Comparison of ENCODE assay signal across 20 cellular contexts in the genomic region with DNA sequence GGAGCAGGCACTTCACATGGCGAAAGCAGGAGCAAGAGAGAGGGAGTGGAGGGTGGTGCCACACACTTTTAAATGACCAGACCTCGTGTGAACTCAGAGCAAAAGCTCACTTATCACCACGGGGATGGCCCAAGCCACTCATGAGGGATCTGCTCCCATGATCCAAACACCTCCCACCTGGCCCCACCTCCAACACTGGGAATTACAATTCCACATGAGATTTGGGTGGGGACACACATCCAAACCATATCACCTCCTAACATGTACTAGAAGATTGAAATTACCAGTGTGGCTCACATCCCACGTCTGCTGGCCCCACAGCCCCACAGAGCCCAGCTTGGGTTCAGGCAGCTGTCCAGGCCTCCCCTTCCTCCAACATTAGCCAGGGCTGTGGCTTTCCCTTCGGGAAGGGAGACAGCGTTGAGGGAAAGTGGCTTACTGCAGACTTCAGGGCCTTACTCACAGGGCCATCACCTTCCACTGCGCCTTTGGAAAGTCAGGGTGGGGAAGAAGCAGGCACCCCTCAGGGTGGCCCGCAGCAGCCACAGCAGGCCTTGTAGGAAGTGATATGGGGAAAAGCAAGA. TPM values are rescaled to one million over a fixed set of nuclear protein-coding genes. Genes with fewer than 3 reads are reported as not detected.
DNase-seq lines count a peak whose midpoint lies in the region; ATAC-seq, FAIRE-seq and TF ChIP-seq lines count a peak whose summit lies in the region.
"Had no signal": no experiment of that assay in that cellular context is flagged by ENCODE, and none has a peak within 500 bp of the region (broad histone marks: within the 10 kb centered on the region; RNA-seq: fewer than 3 reads in every experiment).

No MANE protein-coding gene starts in this region.

- H3K27ac ChIP-seq in GM12878 (ENCODE audit: control insufficient read depth, insufficient read depth), result no peak overlapping the region; the same call in 1 of the 2 replicates

- H3K36me3 ChIP-seq in H7 (replicated peaks; ENCODE audit: control insufficient read depth, insufficient read depth, low read length), result peaks cover 2% of the 10 kb centered on the region
- H3K36me3 ChIP-seq in GM12878 (ENCODE audit: control insufficient read depth in 2 of 2, insufficient read depth in 2 of 2, low read length in 1 of 2), result peaks cover 0 to 8% of the 10 kb centered on the region in 2 experiments; a peak in 2 of 4 replicates

- H3K27me3 ChIP-seq in H7 (ENCODE audit: control insufficient read depth, insufficient read depth, low read length) (no peaks in the 10 kb centered on the region), GM12878 (replicated peaks in 1 of 2; ENCODE audit: control insufficient read depth in 2 of 2, insufficient read depth in 2 of 2, low read length in 1 of 2) (no peaks in the 10 kb centered on the region)

- CTCF ChIA-PET in GM12878 (lab: Yijun Ruan, JAX), result no interaction called here

- no peaks in the 10 kb centered on the region for H3K27me3 Mint-ChIP-seq in mesothelial cell of epicardium (ENCODE audit: low read depth)

- ATAC-seq in GM12878, result no peak
- ATAC-seq: HCT116 had no signal

- TF ChIP-seq EP300 in GM12878 (IDR thresholded peaks at IDR 0.05; ENCODE audit: borderline replicate concordance in 1 of 2, control insufficient read depth in 1 of 2, low read depth in 2 of 2, low read length in 2 of 2), result no peak

- peaks cover 62% of the 10 kb centered on the region for H3K4me1 ChIP-seq in GM12878 (ENCODE audit: control insufficient read depth, insufficient read depth, low read length)

- no peak for FAIRE-seq in GM12878 (lab: Jason Lieb, UNC)
- FAIRE-seq: G401.6, GM12891 had no signal

- H3K9ac ChIP-seq in GM12878 (ENCODE audit: control insufficient read depth, insufficient read depth, low read length), result no peak overlapping the region

- no peak overlapping the region for H3K4me3 Mint-ChIP-seq in mesothelial cell of epicardium

- 83% methylated on average over 8 of the region's 8 CpGs for WGBS in GM12878 (ENCODE audit: insufficient coverage, insufficient replicate concordance, low lambda C conversion rate, missing lambda C conversion rate)

- peaks cover 41% of the 10 kb centered on the region for H3K4me1 Mint-ChIP-seq in mesothelial cell of epicardium

- H3K27ac Mint-ChIP-seq in mesothelial cell of epicardium, result no peak overlapping the region

- no peaks in the 10 kb centered on the region for H3K9me3 ChIP-seq in GM12878 (replicated peaks; ENCODE audit: control insufficient read depth, insufficient read depth, low read length)

- TF ChIP-seq CTCF in GM12878 (IDR thresholded peaks at IDR 0.05 in 2 of 3, conservative IDR thresholded peaks at IDR 0.05 in 1 of 3; ENCODE audit: control insufficient read depth in 2 of 3, extremely low read depth in 1 of 3, insufficient read depth in 1 of 3, low read depth in 3 of 3, low read length in 3 of 3), result no peak
- TF ChIP-seq CTCF in mesothelial cell of epicardium (IDR thresholded peaks at IDR 0.05; ENCODE audit: unreplicated experiment), result no peak

- intact Hi-C loops in GM12878 (cut with micrococcal nuclease; ENCODE audit: unreplicated experiment), result no loop called here
- intact Hi-C loops in posterior vena cava (cut with DNase I), result no loop called here

- H3K9me3 Mint-ChIP-seq in mesothelial cell of epicardium, result no peaks in the 10 kb centered on the region

- TF ChIP-seq POLR2A in GM12878 (IDR thresholded peaks at IDR 0.05; ENCODE audit: low read depth, low read length), result no peak

- SMC1A ChIA-PET in GM12878 (lab: Charles Lee; ENCODE audit: uncharacterized antibody, unreplicated experiment), result interaction anchor here (5.9 kb wide), 1 partner anchor 9 kb away, joined by 43 read pairs; the partner anchor contains the start of gene DEPP1

- RAD21 ChIA-PET in GM12878 (lab: Charles Lee; ENCODE audit: unreplicated experiment), result no interaction called here

- POLR2A ChIA-PET in GM12878 (lab: Charles Lee), result interaction anchor here (1.0 to 10.9 kb wide), 2 partner anchors 8 to 35 kb away, joined by 4 to 110 read pairs; partner anchors contain the start of gene DEPP1

- TF ChIP-seq RAD21 in GM12878 (IDR thresholded peaks at IDR 0.05; ENCODE audit: insufficient read depth, low read depth, low read length), result no peak

- H2AFZ ChIP-seq in GM12878 (ENCODE audit: control insufficient read depth, low read depth, low read length), result no peak overlapping the region

- H3K36me3 Mint-ChIP-seq in mesothelial cell of epicardium, result peaks cover 9% of the 10 kb centered on the region

- DNase-seq in H7 (peak; percentile 12), GM12878 (ENCODE audit: low read depth, low spot score) (no peak), posterior vena cava (ENCODE audit: low spot score) (peak; percentile 58), A172 (ENCODE audit: low spot score) (no peak), NCI-H748 treated with DMSO at 0.1 percent for 48 hours (lab: John Stamatoyannopoulos, UW) (no peak), mesothelial cell of epicardium (ENCODE audit: low spot score in 2 of 2, unreplicated experiment in 2 of 2) (no peak)
- DNase-seq: DMS79 treated with DMSO at 0.1 percent for 48 hours, KG1, NCI-H1436, NCI-H2029 treated with DMSO at 0.1 percent for 48 hours, NCI-H2171 treated with DMSO at 0.1 percent for 48 hours, NCI-H774, RPMI8226 had no signal

- H3K4me3 ChIP-seq in H7 (ENCODE audit: insufficient read depth, low read depth, low read length) (no peak overlapping the region), GM12878 (no peak overlapping the region)

- peaks cover 9% of the 10 kb centered on the region for H3K79me2 ChIP-seq in GM12878 (ENCODE audit: control insufficient read depth, insufficient read depth, low read length)

- TSS peak; percentile 40 for BruUV-seq in GM12878 (replicated peaks; lab: Mats Ljungman, UMichigan)

- H4K20me1 ChIP-seq in GM12878 (ENCODE audit: control insufficient read depth, insufficient read depth), result no peaks in the 10 kb centered on the region

- H3K4me2 ChIP-seq in GM12878 (ENCODE audit: control insufficient read depth, insufficient read depth), result no peak overlapping the region

- in situ Hi-C loops in GM12878 (cut with MboI), result loop anchor here (25.0 kb wide), 1 partner anchor 1809 kb away; no protein-coding TSS in a partner anchor

RNA-seq across cellular contexts. Expression of gene DEPP1, which starts 7.7 kb away (rescaled TPM):
- total RNA-seq in H7 (2014; rRNA removed; shearing (Covaris generic)), result 0.28 and 1.2 TPM in 2 replicates
- 23.8 and 31.1 TPM in 2 replicates for total RNA-seq in GM12878 (2013; cell fraction: nucleolus; rRNA removed)
- total RNA-seq in GM12878 (2014; rRNA removed) (7.8 and 8.4 TPM in 2 replicates), GM12878 (2014; rRNA removed; fragmentation: Illumina TruSeq; extraction: Trizol) (5.6 and 5.7 TPM in 2 replicates), GM12878 (2021) (8.6 and 8.9 TPM in 2 replicates), posterior vena cava (100 to 1,000 TPM in 1 of 2 donors, 10 to 100 TPM in 1; 58.8 to 105 TPM), mesothelial cell of epicardium (8.0 to 11.1 TPM (median 10.1 TPM) in 3 replicates)
- 1.2 TPM for polyA plus RNA-seq in GM12878 (2011; ENCODE audit: low read depth)
- polyA plus RNA-seq in GM12878 (2011; rRNA removed) (2.4 and 4.5 TPM in 2 replicates), GM12878 (2014; fragmentation: Illumina TruSeq; extraction: Trizol) (3.8 and 6.1 TPM in 2 replicates), GM12878 (2014; fragmentation: Nextera tagmentation; extraction: Ambion mirVana) (1 to 10 TPM; 1.7 to 1.8 TPM), GM12878 (2014; rRNA removed) (8.5 TPM in 2 replicates), GM12878 (2016; fragmentation: Nextera tagmentation; extraction: Ambion mirVana) (10 to 100 TPM; 11.0 to 12.1 TPM)
- polyA plus RNA-seq in GM12878 (2011; cell fraction: cytosol; rRNA removed), result 5.2 and 6.2 TPM in 2 replicates
- 3.0 and 3.7 TPM in 2 replicates for polyA plus RNA-seq in GM12878 (2011; cell fraction: nucleus; rRNA removed)
- polyA plus RNA-seq in GM12878 (2012), result 2.1 and 4.4 TPM in 2 replicates
- 6.1 and 8.3 TPM in 2 replicates for polyA minus RNA-seq in GM12878 (2011; rRNA and poly(A)+ RNA removed)
- polyA minus RNA-seq in GM12878 (2011; cell fraction: cytosol; rRNA and poly(A)+ RNA removed), result 2.6 and 3.1 TPM in 2 replicates
- 8.7 and 10.1 TPM in 2 replicates for polyA minus RNA-seq in GM12878 (2011; cell fraction: nucleus; rRNA and poly(A)+ RNA removed)
- total RNA-seq in A172 (2014; rRNA removed; shearing (Covaris generic)), result 2.2 and 6.5 TPM in 2 replicates

RNA-seq across cellular contexts. Expression of gene RASSF4, which starts 11.3 kb away (rescaled TPM):
- total RNA-seq in H7 (2014; rRNA removed; shearing (Covaris generic)), result 9.1 and 13.6 TPM in 2 replicates
- 175 and 194 TPM in 2 replicates for total RNA-seq in GM12878 (2013; cell fraction: nucleolus; rRNA removed)
- 15.6 and 16.5 TPM in 2 replicates for total RNA-seq in GM12878 (2014; rRNA removed)
- 10.9 and 11.9 TPM in 2 replicates for total RNA-seq in GM12878 (2014; rRNA removed; fragmentation: Illumina TruSeq; extraction: Trizol)
- total RNA-seq in GM12878 (2021), result 20.0 and 21.1 TPM in 2 replicates
- 9.8 TPM for polyA plus RNA-seq in GM12878 (2011; ENCODE audit: low read depth)
- 50.8 and 71.1 TPM in 2 replicates for polyA plus RNA-seq in GM12878 (2011; rRNA removed)
- 55.8 and 83.7 TPM in 2 replicates for polyA plus RNA-seq in GM12878 (2011; cell fraction: cytosol; rRNA removed)
- polyA plus RNA-seq in GM12878 (2011; cell fraction: nucleus; rRNA removed), result 307 and 389 TPM in 2 replicates
- 16.9 and 18.3 TPM in 2 replicates for polyA plus RNA-seq in GM12878 (2012)
- polyA plus RNA-seq in GM12878 (2014; fragmentation: Illumina TruSeq; extraction: Trizol), result 6.3 and 10.7 TPM in 2 replicates
- 1 to 10 TPM; 3.7 to 4.0 TPM for polyA plus RNA-seq in GM12878 (2014; fragmentation: Nextera tagmentation; extraction: Ambion mirVana)
- 17.1 and 19.4 TPM in 2 replicates for polyA plus RNA-seq in GM12878 (2014; rRNA removed)
- 10 to 100 TPM; 17.1 to 19.1 TPM for polyA plus RNA-seq in GM12878 (2016; fragmentation: Nextera tagmentation; extraction: Ambion mirVana)
- 45.6 and 75.7 TPM in 2 replicates for polyA minus RNA-seq in GM12878 (2011; rRNA and poly(A)+ RNA removed)
- polyA minus RNA-seq in GM12878 (2011; cell fraction: cytosol; rRNA and poly(A)+ RNA removed), result 17.1 and 19.4 TPM in 2 replicates
- 66.4 and 98.8 TPM in 2 replicates for polyA minus RNA-seq in GM12878 (2011; cell fraction: nucleus; rRNA and poly(A)+ RNA removed)
- total RNA-seq in posterior vena cava, result 10 to 100 TPM; 15.5 to 37.9 TPM
- 3.2 and 9.6 TPM in 2 replicates for total RNA-seq in A172 (2014; rRNA removed; shearing (Covaris generic))
- total RNA-seq in mesothelial cell of epicardium, result 15.4 to 16.6 TPM (median 16.3 TPM) in 3 replicates

RNA-seq across cellular contexts. Expression of gene ZNF22, which starts 29.8 kb away (rescaled TPM):
- 20.2 and 23.1 TPM in 2 replicates for total RNA-seq in H7 (2014; rRNA removed; shearing (Covaris generic))
- 15.8 and 16.7 TPM in 2 replicates for total RNA-seq in GM12878 (2013; cell fraction: nucleolus; rRNA removed)
- 31.1 and 42.1 TPM in 2 replicates for total RNA-seq in GM12878 (2014; rRNA removed)
- total RNA-seq in GM12878 (2014; rRNA removed; fragmentation: Illumina TruSeq; extraction: Trizol), result 44.2 and 44.5 TPM in 2 replicates
- 31.1 and 34.7 TPM in 2 replicates for total RNA-seq in GM12878 (2021)
- polyA plus RNA-seq in GM12878 (2011; ENCODE audit: low read depth), result 20.2 TPM
- 33.1 and 49.3 TPM in 2 replicates for polyA plus RNA-seq in GM12878 (2011; rRNA removed)
- 10.8 and 12.9 TPM in 2 replicates for polyA plus RNA-seq in GM12878 (2011; cell fraction: cytosol; rRNA removed)
- polyA plus RNA-seq in GM12878 (2011; cell fraction: nucleus; rRNA removed), result 11.1 and 11.3 TPM in 2 replicates
- polyA plus RNA-seq in GM12878 (2012), result 21.5 and 21.7 TPM in 2 replicates
- polyA plus RNA-seq in GM12878 (2014; fragmentation: Illumina TruSeq; extraction: Trizol), result 43.4 and 59.1 TPM in 2 replicates
- polyA plus RNA-seq in GM12878 (2014; fragmentation: Nextera tagmentation; extraction: Ambion mirVana), result 10 to 100 TPM; 47.4 to 74.4 TPM
- polyA plus RNA-seq in GM12878 (2014; rRNA removed), result 26.7 and 32.3 TPM in 2 replicates
- polyA plus RNA-seq in GM12878 (2016; fragmentation: Nextera tagmentation; extraction: Ambion mirVana), result 10 to 100 TPM; 47.2 to 48.4 TPM
- 8.3 and 8.7 TPM in 2 replicates for polyA minus RNA-seq in GM12878 (2011; rRNA and poly(A)+ RNA removed)
- polyA minus RNA-seq in GM12878 (2011; cell fraction: cytosol; rRNA and poly(A)+ RNA removed), result 4.4 and 5.1 TPM in 2 replicates
- polyA minus RNA-seq in GM12878 (2011; cell fraction: nucleus; rRNA and poly(A)+ RNA removed), result 5.2 and 6.5 TPM in 2 replicates
- 10 to 100 TPM; 17.4 to 19.7 TPM for total RNA-seq in posterior vena cava
- total RNA-seq in A172 (2014; rRNA removed; shearing (Covaris generic)), result 7.0 and 7.9 TPM in 2 replicates
- total RNA-seq in mesothelial cell of epicardium, result 44.7 to 46.8 TPM (median 45.2 TPM) in 3 replicates

RNA-seq across cellular contexts. Expression of gene TMEM72, which starts 59.8 kb away (rescaled TPM):
- total RNA-seq in H7 (2014; rRNA removed; shearing (Covaris generic)), result not detected in 2 replicates
- not detected in 2 replicates for total RNA-seq in GM12878 (2013; cell fraction: nucleolus; rRNA removed)
- total RNA-seq in GM12878 (2014; rRNA removed) (not detected in 2 replicates), GM12878 (2014; rRNA removed; fragmentation: Illumina TruSeq; extraction: Trizol) (not detected in 2 replicates), GM12878 (2021) (not detected in 2 replicates), posterior vena cava (not detected), mesothelial cell of epicardium (0.67 to 0.71 TPM (median 0.68 TPM) in 3 replicates)
- not detected for polyA plus RNA-seq in GM12878 (2011; ENCODE audit: low read depth)
- polyA plus RNA-seq in GM12878 (2011; rRNA removed) (0.07 and 0.12 TPM in 2 replicates), GM12878 (2014; fragmentation: Illumina TruSeq; extraction: Trizol) (not detected in 2 replicates), GM12878 (2014; fragmentation: Nextera tagmentation; extraction: Ambion mirVana) (not detected), GM12878 (2014; rRNA removed) (not detected in 2 replicates), GM12878 (2016; fragmentation: Nextera tagmentation; extraction: Ambion mirVana) (not detected)
- polyA plus RNA-seq in GM12878 (2011; cell fraction: cytosol; rRNA removed), result 0.21 and 0.32 TPM in 2 replicates
- 0.28 and 0.42 TPM in 2 replicates for polyA plus RNA-seq in GM12878 (2011; cell fraction: nucleus; rRNA removed)
- polyA plus RNA-seq in GM12878 (2012), result 0.08 TPM in 1 of 2 replicates, not detected in the other
- 0.29 and 0.41 TPM in 2 replicates for polyA minus RNA-seq in GM12878 (2011; rRNA and poly(A)+ RNA removed)
- polyA minus RNA-seq in GM12878 (2011; cell fraction: cytosol; rRNA and poly(A)+ RNA removed), result not detected in 2 replicates
- 0.12 TPM in 1 of 2 replicates, not detected in the other for polyA minus RNA-seq in GM12878 (2011; cell fraction: nucleus; rRNA and poly(A)+ RNA removed)
- not detected in 2 replicates for total RNA-seq in A172 (2014; rRNA removed; shearing (Covaris generic))
- total RNA-seq: M059J, NCI-H460 had no signal
- polyA plus RNA-seq: AG04450, BJ had no signal

Comparison
In these comparisons a context has a peak if more than half of its experiments do, and no peak if none do; other contexts are left out.
1. DNase-seq: peak in H7 (single experiment) and posterior vena cava (single experiment); none in GM12878 (single experiment), A172 (single experiment), NCI-H748 treated with DMSO at 0.1 percent for 48 hours (single experiment) and mesothelial cell of epicardium (0 of 2).